Comparison of ENCODE assay signal across 8 cellular contexts in the genomic region with DNA sequence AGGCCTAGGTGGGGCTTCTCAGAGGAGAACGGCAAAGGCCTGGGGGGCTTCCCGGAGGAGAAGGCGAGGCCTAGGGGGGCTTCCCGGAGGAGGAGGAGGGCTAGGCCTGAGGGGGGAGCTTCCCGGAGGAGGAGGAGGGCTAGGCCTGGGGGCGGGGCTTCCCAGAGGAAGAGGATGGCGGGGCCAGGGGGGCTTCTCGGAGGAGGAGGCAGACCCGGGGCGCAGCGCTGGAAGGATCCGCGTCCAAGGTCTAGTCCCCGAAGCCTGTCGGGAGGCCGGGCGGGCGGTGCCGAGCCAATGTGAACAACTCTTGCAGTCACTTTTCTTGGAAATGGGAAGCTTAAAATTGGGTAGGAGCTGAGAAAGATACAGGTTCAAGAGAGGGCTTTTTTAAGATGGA. TPM values are rescaled to one million over a fixed set of nuclear protein-coding genes. Genes with fewer than 3 reads are reported as not detected.
"Had no signal": no experiment of that assay in that cellular context is flagged by ENCODE, and none has a peak within 500 bp of the region (broad histone marks: within the 10 kb centered on the region; RNA-seq: fewer than 3 reads in every experiment).

No MANE protein-coding gene starts in this region.

- FAIRE-seq: G401.6, GM12878, GM12891, GM18507, GM19239 had no signal

- ATAC-seq: GM12878 had no signal

- DNase-seq: GDM1, GF-D8 had no signal

- H3K4me3 ChIP-seq: GM12878 had no signal

RNA-seq across cellular contexts. Expression of a gene that starts 30.0 kb away (rescaled TPM):
- total RNA-seq: G401, GM12878 had no signal
